Comparison of ENCODE assay signal across 34 cellular contexts in genomic region chr10:49112098-49112497, GRCh38. TPM values are rescaled to one million over a fixed set of nuclear protein-coding genes. Genes with fewer than 3 reads are reported as not detected.
"Had no signal": no experiment of that assay in that cellular context is flagged by ENCODE, and none has a peak within 500 bp of the region (broad histone marks: within the 10 kb centered on the region; RNA-seq: fewer than 3 reads in every experiment).

No MANE protein-coding gene starts in this region.

- H3K27ac ChIP-seq: dorsolateral prefrontal cortex, epithelial cell of prostate, gastrocnemius medialis, hepatocyte, neural progenitor cell, parathyroid adenoma, suprapubic skin had no signal

- H3K27me3 ChIP-seq: breast epithelium, dorsolateral prefrontal cortex, gastrocnemius medialis, suprapubic skin had no signal

- H3K4me3 ChIP-seq: breast epithelium, dorsolateral prefrontal cortex, gastrocnemius medialis, hepatocyte, neural progenitor cell, skin epidermis, suprapubic skin had no signal

- H3K9me3 ChIP-seq: breast epithelium, gastrocnemius medialis, suprapubic skin had no signal

- ATAC-seq: esophagus mucosa; gastrocnemius medialis; left colon; left ventricle myocardium superior; naive thymus-derived CD8-positive, alpha-beta T cell; stimulated activated naive CD8-positive, alpha-beta T cell treated with anti-CD3 and anti-CD28 coated beads, Interleukin-15, amount 100 ng/mL, for 72 hours had no signal

- H3K36me3 ChIP-seq: breast epithelium, gastrocnemius medialis, neural progenitor cell, suprapubic skin had no signal

- DNase-seq: caudate nucleus; cerebellar nuclear complex; dorsolateral prefrontal cortex; effector CD8-positive, alpha-beta T cell; endodermal cell; foreskin fibroblast; gastrocnemius medialis; islet precursor cell; kidney glomerular epithelial cell; left colon; left ventricle myocardium superior; mesenchymal stem cell; midbrain; naive thymus-derived CD8-positive, alpha-beta T cell; stimulated activated CD4-positive, alpha-beta T cell treated with anti-CD3 and anti-CD28 coated beads, Interleukin-15, amount 100 ng/mL, for 24 hours; stimulated activated CD4-positive, alpha-beta T cell treated with anti-CD3 and anti-CD28 coated beads, Interleukin-2, amount 100 ng/mL, for 48 hours; stimulated activated CD8-positive, alpha-beta memory T cell treated with anti-CD3 and anti-CD28 coated beads, Interleukin-4, amount 100 ng/mL, for 48 hours; stimulated activated naive CD4-positive, alpha-beta T cell; stimulated activated naive CD8-positive, alpha-beta T cell treated with anti-CD3 and anti-CD28 coated beads, Interleukin-15, amount 100 ng/mL, for 72 hours; trophoblast cell had no signal

RNA-seq across cellular contexts. Expression of gene VSTM4, which starts 3.2 kb away (rescaled TPM):
- total RNA-seq: naive thymus-derived CD8-positive, alpha-beta T cell had no signal

RNA-seq across cellular contexts. Expression of gene FAM170B, which starts 21.7 kb away (rescaled TPM):
- total RNA-seq: breast epithelium; endodermal cell; esophagus mucosa; gastrocnemius medialis; glomerular endothelial cell; hepatocyte; left colon; left ventricle myocardium superior; lung microvascular endothelial cell; mucosa of gallbladder; naive thymus-derived CD8-positive, alpha-beta T cell; osteoblast; progenitor cell of endocrine pancreas; suprapubic skin; urinary bladder had no signal
- polyA plus RNA-seq: hepatocyte; naive thymus-derived CD8-positive, alpha-beta T cell; urinary bladder had no signal
